ENCODE assay signal across 27 cellular contexts in genomic region chr3:76582098-76582497, GRCh38.
"Had no signal": no experiment of that assay in that cellular context is flagged by ENCODE, and none has a peak within 500 bp of the region (broad histone marks: within the 10 kb centered on the region; RNA-seq: fewer than 3 reads in every experiment).

No MANE protein-coding gene starts in this region.

- FAIRE-seq: urothelium cell line had no signal

- ATAC-seq: stimulated activated effector memory CD8-positive, alpha-beta T cell treated with anti-CD3 and anti-CD28 coated beads, Interleukin-12 subunit alpha, Interleukin-12 subunit beta, amount 100 ng/mL, for 72 hours; stimulated activated memory B cell treated with anti-CD40 and anti-IgM and Interleukin-4, amounts not matched to agents 10 μg/mL and 1 μg/mL and 100 μg/mL, for 72 hours; stimulated activated naive B cell treated with anti-CD40 and anti-IgM and Interleukin-4, amounts not matched to agents 10 μg/mL and 1 μg/mL and 100 μg/mL, for 72 hours; stimulated activated naive CD8-positive, alpha-beta T cell treated with anti-CD3 and anti-CD28 coated beads, Interleukin-15, amount 100 ng/mL, for 72 hours; stimulated activated naive CD8-positive, alpha-beta T cell treated with anti-CD3 and anti-CD28 coated beads, Interleukin-15, Interleukin-2, amounts not matched to agents 100 U/mL and 50 U/mL, for 24 hours; upper lobe of right lung had no signal

- DNase-seq: stimulated activated CD4-positive, alpha-beta T cell treated with anti-CD3 and anti-CD28 coated beads, Interleukin-2, amount 100 ng/mL, for 48 hours; stimulated activated CD4-positive, alpha-beta T cell treated with anti-CD3 and anti-CD28 coated beads, Interleukin-4, amount 100 ng/mL, for 1 hour; stimulated activated CD4-positive, alpha-beta T cell treated with anti-CD3 and anti-CD28 coated beads, Interleukin-4, amount 100 ng/mL, for 24 hours; stimulated activated CD4-positive, alpha-beta T cell treated with anti-CD3 and anti-CD28 coated beads, Interleukin-4, amount 100 ng/mL, for 4 hours; stimulated activated CD8-positive, alpha-beta memory T cell treated with anti-CD3 and anti-CD28 coated beads, Interleukin-4, amount 100 ng/mL, for 48 hours; stimulated activated naive B cell treated with anti-CD40 and anti-IgM and Interleukin-4, amounts not matched to agents 10 μg/mL and 1 μg/mL and 100 μg/mL, for 72 hours; stimulated activated naive CD4-positive, alpha-beta T cell; stimulated activated naive CD4-positive, alpha-beta T cell treated with Interleukin-2 at 50 U/mL for 16 hours; stimulated activated naive CD8-positive, alpha-beta T cell treated with anti-CD3 and anti-CD28 coated beads, Interleukin-15, amount 100 ng/mL, for 72 hours; stimulated activated naive CD8-positive, alpha-beta T cell treated with anti-CD3 and anti-CD28 coated beads, Interleukin-15, Interleukin-2, amounts not matched to agents 100 U/mL and 50 U/mL, for 24 hours; stomach; substantia nigra; testis; thyroid gland; tibial artery; transverse colon; trophoblast cell; upper lobe of left lung; upper lobe of right lung; uterus had no signal

- H3K4me3 ChIP-seq: stomach, suprapubic skin, testis, thoracic aorta, thyroid gland, tibial artery, tibial nerve, transverse colon, upper lobe of left lung, upper lobe of right lung, uterus, vagina had no signal

- H3K4me1 ChIP-seq: stomach, suprapubic skin, thyroid gland, tibial artery, tibial nerve, transverse colon, upper lobe of left lung, upper lobe of right lung, uterus, vagina had no signal

- H3K27ac ChIP-seq: stomach, suprapubic skin, thoracic aorta, thyroid gland, tibial artery, tibial nerve, transverse colon, upper lobe of left lung, upper lobe of right lung, uterus, vagina had no signal

- H3K36me3 ChIP-seq: stomach, suprapubic skin, thoracic aorta, thyroid gland, tibial artery, tibial nerve, transverse colon, upper lobe of left lung, upper lobe of right lung, uterus, vagina had no signal

- H3K9me3 ChIP-seq: stomach, suprapubic skin, testis, thoracic aorta, thyroid gland, tibial artery, tibial nerve, transverse colon, upper lobe of left lung, upper lobe of right lung, uterus, vagina had no signal

- H3K27me3 ChIP-seq: stomach, suprapubic skin, testis, thyroid gland, tibial artery, tibial nerve, transverse colon, upper lobe of left lung, upper lobe of right lung, uterus, vagina had no signal
